14 cellular contexts compared by ENCODE assay signal in the genomic region with DNA sequence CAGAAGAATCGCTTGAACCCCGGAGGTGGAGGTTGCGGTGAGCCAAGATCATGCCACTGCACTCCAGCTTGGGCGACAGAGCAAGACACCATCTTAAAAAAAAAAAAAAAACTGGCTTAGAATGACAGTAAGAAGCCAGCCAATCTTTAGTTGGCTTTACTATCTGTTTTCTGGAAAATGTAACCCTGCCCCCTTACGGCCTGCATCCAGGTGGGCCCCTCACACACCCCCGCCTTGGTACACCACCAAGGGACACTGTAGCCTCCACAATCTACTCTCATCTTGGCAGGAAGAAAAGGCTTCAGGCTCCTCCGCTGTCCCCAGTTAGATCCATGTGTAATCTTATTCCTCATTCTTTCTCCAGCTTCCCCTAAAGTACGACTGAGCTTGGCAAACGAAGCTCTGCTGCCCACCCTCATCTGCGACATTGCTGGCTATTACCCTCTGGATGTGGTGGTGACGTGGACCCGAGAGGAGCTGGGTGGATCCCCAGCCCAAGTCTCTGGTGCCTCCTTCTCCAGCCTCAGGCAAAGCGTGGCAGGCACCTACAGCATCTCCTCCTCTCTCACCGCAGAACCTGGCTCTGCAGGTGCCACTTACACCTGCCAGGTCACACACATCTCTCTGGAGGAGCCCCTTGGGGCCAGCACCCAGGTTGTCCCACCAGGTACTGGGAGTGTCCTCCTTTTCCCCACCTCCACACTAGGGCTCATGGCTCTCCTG. TPM values are rescaled to one million over a fixed set of nuclear protein-coding genes. Genes with fewer than 3 reads are reported as not detected.
DNase-seq lines count a peak whose midpoint lies in the region; ATAC-seq and TF ChIP-seq lines count a peak whose summit lies in the region.
"Had no signal": no experiment of that assay in that cellular context is flagged by ENCODE, and none has a peak within 500 bp of the region (broad histone marks: within the 10 kb centered on the region; RNA-seq: fewer than 3 reads in every experiment).

No MANE protein-coding gene starts in this region.

- no peaks in the 10 kb centered on the region for H3K9me3 Mint-ChIP-seq in stimulated activated naive CD8-positive, alpha-beta T cell treated with anti-CD3 and anti-CD28 coated beads, Interleukin-15, Interleukin-2, amounts not matched to agents 100 ng/mL and 50 ng/mL, for 24 hours

- H3K27me3 Mint-ChIP-seq in stimulated activated naive CD8-positive, alpha-beta T cell treated with anti-CD3 and anti-CD28 coated beads, Interleukin-15, Interleukin-2, amounts not matched to agents 100 ng/mL and 50 ng/mL, for 24 hours: no peaks in the 10 kb centered on the region

- intact Hi-C loops in left colon (cut with DNase I, micrococcal nuclease): no loop called here

- H3K27ac Mint-ChIP-seq in stimulated activated naive CD8-positive, alpha-beta T cell treated with anti-CD3 and anti-CD28 coated beads, Interleukin-15, Interleukin-2, amounts not matched to agents 100 ng/mL and 50 ng/mL, for 24 hours: peak overlapping the region; percentile 77

- no peak for DNase-seq in stimulated activated naive CD8-positive, alpha-beta T cell treated with anti-CD3 and anti-CD28 coated beads, Interleukin-15, Interleukin-2, amounts not matched to agents 100 U/mL and 50 U/mL, for 24 hours
- DNase-seq in erythroblast (lab: John Stamatoyannopoulos, UW): no peak
- DNase-seq in left colon: no peak
- no peak for DNase-seq in DMS53 (lab: John Stamatoyannopoulos, UW)
- DNase-seq in effector CD4-positive, alpha-beta T cell: no peak
- DNase-seq: AML-193, mesendoderm, MG63, NCI-H1930, PC-3 had no signal

- H3K4me1 Mint-ChIP-seq in stimulated activated naive CD8-positive, alpha-beta T cell treated with anti-CD3 and anti-CD28 coated beads, Interleukin-15, Interleukin-2, amounts not matched to agents 100 ng/mL and 50 ng/mL, for 24 hours (ENCODE audit: low read depth): peaks cover 93% of the 10 kb centered on the region

- peak overlapping the region; percentile 30 for H3K4me3 Mint-ChIP-seq in stimulated activated naive CD8-positive, alpha-beta T cell treated with anti-CD3 and anti-CD28 coated beads, Interleukin-15, Interleukin-2, amounts not matched to agents 100 ng/mL and 50 ng/mL, for 24 hours

- peaks cover 95% of the 10 kb centered on the region for H3K36me3 Mint-ChIP-seq in stimulated activated naive CD8-positive, alpha-beta T cell treated with anti-CD3 and anti-CD28 coated beads, Interleukin-15, Interleukin-2, amounts not matched to agents 100 ng/mL and 50 ng/mL, for 24 hours (ENCODE audit: low read depth)

- TF ChIP-seq POLR2A in Raji (IDR thresholded peaks at IDR 0.05; ENCODE audit: insufficient read depth, low read depth, low read length) (0 out of 2 replicates have a peak, but pooled peaks have one; percentile 23), erythroblast (IDR thresholded peaks at IDR 0.05; ENCODE audit: low read length) (peak; percentile 46)

- ATAC-seq in stimulated activated naive CD8-positive, alpha-beta T cell treated with anti-CD3 and anti-CD28 coated beads, Interleukin-15, Interleukin-2, amounts not matched to agents 100 U/mL and 50 U/mL, for 24 hours: no peak
- no peak for ATAC-seq in left colon
- ATAC-seq: PC-3 had no signal

RNA-seq across cellular contexts. Expression of gene TAPBPL, which starts 6.6 kb away (rescaled TPM):
- 10 to 100 TPM; 51.2 to 74.2 TPM for total RNA-seq in left colon

RNA-seq across cellular contexts. Expression of gene VAMP1, which starts 12.0 kb away (rescaled TPM):
- total RNA-seq in left colon: 1 to 10 TPM; 4.2 to 6.3 TPM

RNA-seq across cellular contexts. Expression of gene CD27, which starts 13.7 kb away (rescaled TPM):
- 1 to 10 TPM; 1.3 to 4.4 TPM for total RNA-seq in left colon
- total RNA-seq: cardiac muscle cell, PC-3, SJSA1 had no signal

RNA-seq across cellular contexts. Expression of gene MRPL51, which starts 34.6 kb away (rescaled TPM):
- 100 to 1,000 TPM; 124 to 131 TPM for total RNA-seq in left colon

RNA-seq across cellular contexts. Expression of gene NCAPD2, which starts 35.5 kb away (rescaled TPM):
- 10 to 100 TPM; 21.9 to 29.4 TPM for total RNA-seq in left colon
